ENCODE assay signal across 1 cellular context in genomic region chr1:154954541-154954940, GRCh38.
TF ChIP-seq lines count a peak whose summit lies in the region.

No MANE protein-coding gene starts in this region.

TF ChIP-seq in GM23338, 12 proteins besides CTCF, POLR2A, EP300 and RAD21 (continued from another document):
- TF ChIP-seq ZNF462 (CRISPR knock-in tag; IDR thresholded peaks at IDR 0.05) (no peak), ZNF331 (CRISPR knock-in tag; IDR thresholded peaks at IDR 0.05; ENCODE audit: low read depth) (no peak), JUNB (IDR thresholded peaks at IDR 0.05; ENCODE audit: unreplicated experiment) (no peak), POLR2AphosphoS5 (IDR thresholded peaks at IDR 0.05; ENCODE audit: low read depth) (no peak)
